Comparison of ENCODE assay signal across 16 cellular contexts in the genomic region with DNA sequence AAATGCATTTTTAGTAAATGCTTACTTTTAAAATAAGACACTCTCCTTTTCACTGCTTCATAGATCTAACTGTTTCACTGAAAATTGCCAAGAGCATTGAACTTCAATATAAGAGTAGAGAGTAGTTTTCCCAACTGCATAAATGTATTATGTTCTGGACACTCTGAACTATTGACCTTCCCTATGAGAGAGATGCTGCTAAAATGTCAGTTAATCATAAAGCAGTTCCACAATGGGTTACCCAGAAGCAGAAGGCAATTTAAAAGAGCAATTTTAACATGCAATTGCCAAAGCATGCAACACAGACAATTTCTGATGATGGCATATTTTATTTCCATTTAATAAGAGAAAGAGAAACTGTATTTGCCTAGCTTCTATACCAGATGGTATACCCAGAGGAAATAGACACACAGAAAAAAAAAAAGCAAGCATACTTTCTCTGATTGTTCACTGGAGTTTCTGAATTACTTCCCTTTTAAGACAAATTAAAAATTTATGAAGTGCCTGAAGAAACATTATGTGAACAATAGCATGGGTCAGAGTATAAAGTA.
"Had no signal": no experiment of that assay in that cellular context is flagged by ENCODE, and none has a peak within 500 bp of the region (broad histone marks: within the 10 kb centered on the region; RNA-seq: fewer than 3 reads in every experiment).

No MANE protein-coding gene starts in this region.

- ATAC-seq: activated CD4-positive, alpha-beta T cell treated with anti-CD3 and anti-CD28 coated beads for 36 hours; foreskin keratinocyte; left cardiac atrium; lower lobe of right lung; natural killer cell; pancreas; sciatic nerve; WTC11 had no signal

- FAIRE-seq: islet of Langerhans, pancreas had no signal

- DNase-seq: activated CD4-positive, alpha-beta T cell treated with anti-CD3 and anti-CD28 coated beads for 36 hours; activated CD4-positive, alpha-beta T cell treated with anti-CD3 and anti-CD28 coated beads, Interleukin-2, amount 50 U/mL, for 48 hours; activated T-cell treated with anti-CD3 and anti-CD28 coated beads for 4 hours; amygdala; foreskin keratinocyte; glutamatergic neuron; hippocampal formation; left cardiac atrium; lower lobe of right lung; natural killer cell; pancreas; stimulated activated CD4-positive, alpha-beta T cell treated with anti-CD3 and anti-CD28 coated beads, Interleukin-4, amount 100 ng/mL, for 1 hour; testis had no signal
